8 cellular contexts compared by ENCODE assay signal in the genomic region with DNA sequence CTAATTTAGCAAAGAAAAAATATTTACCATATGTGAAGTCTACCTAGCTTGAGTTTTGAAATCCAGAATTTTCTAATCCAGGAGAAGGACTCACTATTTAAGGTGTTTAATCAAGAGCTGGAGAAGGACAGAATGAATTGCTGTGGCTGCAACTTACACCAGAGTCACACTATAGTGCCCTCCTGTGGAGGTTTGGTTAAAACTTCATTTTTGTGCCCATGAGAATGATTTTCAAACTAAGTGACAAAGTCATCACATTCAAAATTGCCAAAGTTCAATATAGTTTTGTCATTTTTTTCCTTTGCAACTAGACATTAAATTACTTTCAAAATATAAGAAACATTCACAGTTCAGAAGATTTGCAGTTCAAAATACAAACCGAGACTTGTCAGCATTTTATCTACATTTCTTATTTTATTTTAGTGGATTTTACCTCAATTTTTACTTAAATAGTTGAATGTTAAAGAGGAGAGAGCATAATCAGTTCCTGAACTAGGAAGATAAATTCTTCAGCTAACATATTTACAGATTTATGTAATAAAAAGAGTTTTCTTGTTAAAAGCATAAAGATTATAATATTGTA.
DNase-seq lines count a peak whose midpoint lies in the region; ATAC-seq and TF ChIP-seq lines count a peak whose summit lies in the region.

No MANE protein-coding gene starts in this region.

- H3K4me3 ChIP-seq in DND-41 (ENCODE audit: low read depth in 1 of 2, low read length in 2 of 2) (no peak overlapping the region), H7 (ENCODE audit: insufficient read depth, low read depth, low read length) (no peak overlapping the region), OCI-LY1 (ENCODE audit: low read depth, low read length, poor library complexity, severe bottlenecking) (no peak overlapping the region)
- H3K4me3 ChIP-seq in CD8-positive, alpha-beta memory T cell (ENCODE audit: low read length): no peak overlapping the region

- TF ChIP-seq CTCF in DND-41 (IDR thresholded peaks at IDR 0.05; ENCODE audit: borderline replicate concordance, extremely low read depth, low read length, poor library complexity, severe bottlenecking) (peak; percentile 71), OCI-LY1 (IDR thresholded peaks at IDR 0.05; ENCODE audit: low read length) (peak; percentile 68; the same call in 1 of the 2 replicates)

- no peak overlapping the region for H3K9ac ChIP-seq in DND-41 (ENCODE audit: low read depth, low read length)
- no peak overlapping the region for H3K9ac ChIP-seq in OCI-LY1 (ENCODE audit: low read length)

- ATAC-seq in DND-41 (ENCODE audit: insufficient read depth, low read depth): peak; percentile 71

- H3K4me2 ChIP-seq in DND-41 (ENCODE audit: insufficient read depth, low read length): no peak overlapping the region
- no peak overlapping the region for H3K4me2 ChIP-seq in OCI-LY1 (ENCODE audit: low read length)

- H3K27ac Mint-ChIP-seq in CD8-positive, alpha-beta memory T cell: no peak overlapping the region

- H3K36me3 Mint-ChIP-seq in CD8-positive, alpha-beta memory T cell: no peaks in the 10 kb centered on the region

- DNase-seq in DND-41 (peak; percentile 49), H7 (peak; percentile 19), dermis microvascular lymphatic vessel endothelial cell (ENCODE audit: low read depth in 2 of 2) (peak; percentile 43 to 65), myocyte (ENCODE audit: low read depth) (peak; percentile 71), NCI-H2107 treated with DMSO at 0.1 percent for 48 hours (lab: John Stamatoyannopoulos, UW; ENCODE audit: unreplicated experiment) (no peak)
- DNase-seq in CD8-positive, alpha-beta memory T cell: no peak
- no peak for DNase-seq in effector CD4-positive, alpha-beta T cell

- CTCF ChIA-PET in CD8-positive, alpha-beta memory T cell (lab: Charles Lee): interaction anchor here (1.6 kb wide), 1 partner anchor 86 kb away, joined by 5 read pairs; no protein-coding TSS in a partner anchor

- POLR2A ChIA-PET in CD8-positive, alpha-beta memory T cell (lab: Charles Lee): no interaction called here

- H3K4me3 Mint-ChIP-seq in CD8-positive, alpha-beta memory T cell: no peak overlapping the region

- H3K27ac ChIP-seq in DND-41 (ENCODE audit: low read length) (no peak overlapping the region), OCI-LY1 (ENCODE audit: low read depth, low read length, poor library complexity, severe bottlenecking) (no peak overlapping the region)
- no peak overlapping the region for H3K27ac ChIP-seq in CD8-positive, alpha-beta memory T cell (ENCODE audit: low read depth, low read length)

- peaks cover 11 to 69% of the 10 kb centered on the region in 2 donors for H3K27me3 Mint-ChIP-seq in CD8-positive, alpha-beta memory T cell

- H3K36me3 ChIP-seq in DND-41 (ENCODE audit: insufficient read depth, low read length): no peaks in the 10 kb centered on the region
- no peaks in the 10 kb centered on the region for H3K36me3 ChIP-seq in H7 (replicated peaks; ENCODE audit: control insufficient read depth, insufficient read depth, low read length)
- no peaks in the 10 kb centered on the region for H3K36me3 ChIP-seq in OCI-LY1 (ENCODE audit: insufficient read depth, low read length)
- no peaks in the 10 kb centered on the region for H3K36me3 ChIP-seq in CD8-positive, alpha-beta memory T cell (ENCODE audit: insufficient read depth, low read length)

- H3K9me3 ChIP-seq in DND-41 (ENCODE audit: insufficient read depth, low read length, severe bottlenecking) (no peaks in the 10 kb centered on the region), OCI-LY1 (ENCODE audit: low read length) (no peaks in the 10 kb centered on the region)
- H3K9me3 ChIP-seq in CD8-positive, alpha-beta memory T cell (ENCODE audit: low read length): no peaks in the 10 kb centered on the region

- H3K4me1 ChIP-seq in DND-41 (ENCODE audit: insufficient read depth, low read length): no peaks in the 10 kb centered on the region
- H3K4me1 ChIP-seq in OCI-LY1 (ENCODE audit: insufficient read depth, low read length, severe bottlenecking): no peaks in the 10 kb centered on the region
- no peaks in the 10 kb centered on the region for H3K4me1 ChIP-seq in CD8-positive, alpha-beta memory T cell (ENCODE audit: insufficient read depth, low read length)

- H3K9me3 Mint-ChIP-seq in CD8-positive, alpha-beta memory T cell: peaks cover 0 to 8% (median 3%) of the 10 kb centered on the region in 5 donors

- H3K9me2 ChIP-seq in OCI-LY1 (ENCODE audit: low read depth, low read length): no peaks in the 10 kb centered on the region

- peaks cover 0 to 2% (median 0%) of the 10 kb centered on the region in 3 donors for H3K4me1 Mint-ChIP-seq in CD8-positive, alpha-beta memory T cell

- H3K27me3 ChIP-seq in DND-41 (ENCODE audit: insufficient read depth, low read length, poor library complexity) (no peaks in the 10 kb centered on the region), H7 (ENCODE audit: control insufficient read depth, insufficient read depth, low read length) (no peaks in the 10 kb centered on the region), OCI-LY1 (ENCODE audit: insufficient read depth, low read length) (no peaks in the 10 kb centered on the region; the same call in 1 of the 2 replicates)
- peaks cover 3% of the 10 kb centered on the region for H3K27me3 ChIP-seq in CD8-positive, alpha-beta memory T cell (ENCODE audit: insufficient read depth, low read length, poor library complexity, severe bottlenecking)

- no peak overlapping the region for H2AFZ ChIP-seq in DND-41 (ENCODE audit: low read depth, low read length)
- no peak overlapping the region for H2AFZ ChIP-seq in OCI-LY1 (ENCODE audit: low read length)

- H3F3A ChIP-seq in OCI-LY1 (ENCODE audit: insufficient read depth, low read length): no peaks in the 10 kb centered on the region

- no peaks in the 10 kb centered on the region for H4K20me1 ChIP-seq in DND-41 (ENCODE audit: insufficient read depth, low read length)
- H4K20me1 ChIP-seq in OCI-LY1 (ENCODE audit: insufficient read depth, low read length): no peaks in the 10 kb centered on the region

- H3K79me2 ChIP-seq in DND-41 (ENCODE audit: insufficient read depth, low read length) (no peaks in the 10 kb centered on the region), OCI-LY1 (ENCODE audit: insufficient read depth, low read length) (no peaks in the 10 kb centered on the region)

Comparison
In these comparisons a context has a peak if more than half of its experiments do, and no peak if none do; other contexts are left out.
1. DNase-seq: peak in DND-41 (single experiment), H7 (single experiment), dermis microvascular lymphatic vessel endothelial cell (2 of 2) and myocyte (single experiment); none in CD8-positive, alpha-beta memory T cell (0 of 5), NCI-H2107 treated with DMSO at 0.1 percent for 48 hours (single experiment) and effector CD4-positive, alpha-beta T cell (single experiment).